In the genomic region with DNA sequence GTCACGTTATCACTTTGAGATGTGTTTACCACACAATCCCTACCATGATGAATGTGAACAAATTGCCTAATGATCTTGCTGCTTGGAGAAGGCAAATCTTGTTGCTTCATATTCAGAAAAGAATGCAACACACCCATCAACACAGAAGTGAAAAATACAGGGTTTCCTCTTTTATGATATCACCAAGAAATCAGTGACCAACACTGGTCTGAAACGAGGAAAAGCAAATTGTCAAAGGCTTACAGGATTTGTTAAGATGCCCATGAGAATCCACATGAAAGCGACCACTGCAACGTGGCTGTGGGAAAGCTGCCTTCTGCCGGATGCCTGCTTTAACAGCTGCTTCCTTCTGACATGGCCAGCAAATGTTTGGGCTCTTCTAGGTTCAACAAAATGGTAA, we compare ENCODE assay signal across 18 cellular contexts.
"Had no signal": no experiment of that assay in that cellular context is flagged by ENCODE, and none has a peak within 500 bp of the region (broad histone marks: within the 10 kb centered on the region; RNA-seq: fewer than 3 reads in every experiment).

No MANE protein-coding gene starts in this region.

- H3K4me1 ChIP-seq: body of pancreas had no signal

- H3K4me3 Mint-ChIP-seq: activated CD4-positive, alpha-beta T cell treated with anti-CD3 and anti-CD28 coated beads, Interleukin-2, amount 10 ng/mL, durations not matched to agents 24 days and 14 days; activated CD8-positive, alpha-beta T cell treated with anti-CD3 and anti-CD28 coated beads for 36 hours; activated naive CD4-positive, alpha-beta T cell treated with anti-CD3 and anti-CD28 coated beads for 36 hours; activated T-cell treated with anti-CD3 and anti-CD28 coated beads, Interleukin-2, amount 50 U/mL, for 24 hours; mesothelial cell of epicardium; stimulated activated naive B cell treated with anti-CD40 and anti-IgM and Interleukin-4, amounts not matched to agents 10 μg/mL and 1 μg/mL and 100 μg/mL, for 72 hours had no signal

- H3K36me3 Mint-ChIP-seq: mesothelial cell of epicardium; stimulated activated naive B cell treated with anti-CD40 and anti-IgM and Interleukin-4, amounts not matched to agents 10 μg/mL and 1 μg/mL and 100 μg/mL, for 72 hours had no signal

- DNase-seq: activated CD4-positive, alpha-beta T cell treated with anti-CD3 and anti-CD28 coated beads, Interleukin-2, amount 10 ng/mL, durations not matched to agents 24 days and 14 days; activated CD8-positive, alpha-beta T cell treated with anti-CD3 and anti-CD28 coated beads for 36 hours; activated naive CD4-positive, alpha-beta T cell treated with anti-CD3 and anti-CD28 coated beads for 36 hours; activated T-cell treated with anti-CD3 and anti-CD28 coated beads, Interleukin-2, amount 50 U/mL, for 24 hours; body of pancreas; caudate nucleus; dorsolateral prefrontal cortex; erythroblast; foreskin melanocyte; glutamatergic neuron; hypothalamus; kidney; occipital lobe; posterior cingulate gyrus; stimulated activated naive B cell treated with anti-CD40 and anti-IgM and Interleukin-4, amounts not matched to agents 10 μg/mL and 1 μg/mL and 100 μg/mL, for 72 hours had no signal

- H3K4me1 Mint-ChIP-seq: activated CD4-positive, alpha-beta T cell treated with anti-CD3 and anti-CD28 coated beads, Interleukin-2, amount 10 ng/mL, durations not matched to agents 24 days and 14 days; mesothelial cell of epicardium; stimulated activated naive B cell treated with anti-CD40 and anti-IgM and Interleukin-4, amounts not matched to agents 10 μg/mL and 1 μg/mL and 100 μg/mL, for 72 hours had no signal

- H3K9me3 Mint-ChIP-seq: activated CD4-positive, alpha-beta T cell treated with anti-CD3 and anti-CD28 coated beads, Interleukin-2, amount 10 ng/mL, durations not matched to agents 24 days and 14 days; activated naive CD4-positive, alpha-beta T cell treated with anti-CD3 and anti-CD28 coated beads for 36 hours had no signal

- H3K9me3 ChIP-seq: body of pancreas had no signal

- H3K27me3 Mint-ChIP-seq: activated CD4-positive, alpha-beta T cell treated with anti-CD3 and anti-CD28 coated beads, Interleukin-2, amount 10 ng/mL, durations not matched to agents 24 days and 14 days; activated CD8-positive, alpha-beta T cell treated with anti-CD3 and anti-CD28 coated beads for 36 hours; activated T-cell treated with anti-CD3 and anti-CD28 coated beads, Interleukin-2, amount 50 U/mL, for 24 hours; stimulated activated naive B cell treated with anti-CD40 and anti-IgM and Interleukin-4, amounts not matched to agents 10 μg/mL and 1 μg/mL and 100 μg/mL, for 72 hours had no signal

- H3K27me3 ChIP-seq: body of pancreas had no signal

- H3K4me3 ChIP-seq: body of pancreas, dorsolateral prefrontal cortex, lung had no signal

- ATAC-seq: activated CD8-positive, alpha-beta T cell treated with anti-CD3 and anti-CD28 coated beads for 36 hours; body of pancreas; left lobe of liver; stimulated activated naive B cell treated with anti-CD40 and anti-IgM and Interleukin-4, amounts not matched to agents 10 μg/mL and 1 μg/mL and 100 μg/mL, for 72 hours had no signal

- H3K27ac ChIP-seq: body of pancreas, dorsolateral prefrontal cortex had no signal

- H3K27ac Mint-ChIP-seq: activated CD4-positive, alpha-beta T cell treated with anti-CD3 and anti-CD28 coated beads, Interleukin-2, amount 10 ng/mL, durations not matched to agents 24 days and 14 days; activated CD8-positive, alpha-beta T cell treated with anti-CD3 and anti-CD28 coated beads for 36 hours; activated naive CD4-positive, alpha-beta T cell treated with anti-CD3 and anti-CD28 coated beads for 36 hours; activated T-cell treated with anti-CD3 and anti-CD28 coated beads, Interleukin-2, amount 50 U/mL, for 24 hours; mesothelial cell of epicardium; stimulated activated naive B cell treated with anti-CD40 and anti-IgM and Interleukin-4, amounts not matched to agents 10 μg/mL and 1 μg/mL and 100 μg/mL, for 72 hours had no signal
